Comparison of ENCODE assay signal across 1 cellular context in genomic region chr16:28277537-28278388, GRCh38.
TF ChIP-seq lines count a peak whose summit lies in the region.

No MANE protein-coding gene starts in this region.

TF ChIP-seq in GM12878, 131 proteins besides CTCF, POLR2A, EP300 and RAD21 (continued from another document):
- TF ChIP-seq ATF7 (IDR thresholded peaks at IDR 0.05; ENCODE audit: low read depth) (no peak), MTA3 (IDR thresholded peaks at IDR 0.05; ENCODE audit: borderline replicate concordance, low read length) (no peak), EZH2 (IDR thresholded peaks at IDR 0.05; ENCODE audit: borderline replicate concordance, control insufficient read depth, low read depth, low read length) (no peak), HSF1 (IDR thresholded peaks at IDR 0.05; ENCODE audit: low read depth, low read length) (no peak), SMC3 (IDR thresholded peaks at IDR 0.05; ENCODE audit: borderline replicate concordance, low read length) (peak; percentile 88), IRF3 (IDR thresholded peaks at IDR 0.05) (no peak), BMI1 (IDR thresholded peaks at IDR 0.05; ENCODE audit: borderline replicate concordance) (no peak), HDAC2 (IDR thresholded peaks at IDR 0.05) (no peak), YY1 (IDR thresholded peaks at IDR 0.05; ENCODE audit: low read depth, low read length) (peak; percentile 52; the same call in 1 of the 2 replicates), IKZF1 (conservative IDR thresholded peaks at IDR 0.05) (peak; percentile 21; the same call in 1 of the 2 replicates), POLR2AphosphoS5 (IDR thresholded peaks at IDR 0.05; ENCODE audit: low read length) (no peak), STAT3 (IDR thresholded peaks at IDR 0.05; ENCODE audit: low read depth, low read length) (no peak), SUZ12 (IDR thresholded peaks at IDR 0.05; ENCODE audit: unreplicated experiment) (no peak), PKNOX1 (IDR thresholded peaks at IDR 0.05) (no peak), SMAD5 (IDR thresholded peaks at IDR 0.05; ENCODE audit: low read depth) (no peak), ZBTB11 (CRISPR knock-in tag; IDR thresholded peaks at IDR 0.05) (no peak), STAT1 (conservative IDR thresholded peaks at IDR 0.05) (0 out of 2 replicates have a peak, but pooled peaks have one; percentile 56), SRF (IDR thresholded peaks at IDR 0.05; ENCODE audit: low read depth in 2 of 2, low read length in 2 of 2) (no peak), CBFB (IDR thresholded peaks at IDR 0.05; ENCODE audit: low read depth) (no peak), GATAD2B (conservative IDR thresholded peaks at IDR 0.05; ENCODE audit: low read depth) (no peak), ZNF622 (IDR thresholded peaks at IDR 0.05) (no peak), POU2F2 (IDR thresholded peaks at IDR 0.05; ENCODE audit: borderline replicate concordance, low read depth, low read length) (no peak), TBL1XR1 (IDR thresholded peaks at IDR 0.05; ENCODE audit: low read depth, low read length) (no peak), SMAD1 (IDR thresholded peaks at IDR 0.05; ENCODE audit: low read depth, partially characterized antibody) (no peak), CUX1 (IDR thresholded peaks at IDR 0.05; ENCODE audit: insufficient replicate concordance, low read depth, low read length) (no peak), BRCA1 (IDR thresholded peaks at IDR 0.05; ENCODE audit: low read depth, low read length) (no peak), CBX5 (IDR thresholded peaks at IDR 0.05; ENCODE audit: low read depth) (no peak), MYC (IDR thresholded peaks at IDR 0.05; ENCODE audit: insufficient read depth, insufficient read length, insufficient replicate concordance, low read length, severe bottlenecking) (no peak), E2F4 (IDR thresholded peaks at IDR 0.05; ENCODE audit: low read depth, low read length) (no peak), SMARCA5 (IDR thresholded peaks at IDR 0.05) (peak; percentile 55; the same call in 1 of the 2 replicates), YBX1 (IDR thresholded peaks at IDR 0.05) (no peak), CHD4 (IDR thresholded peaks at IDR 0.05) (no peak), CBX3 (IDR thresholded peaks at IDR 0.05; ENCODE audit: borderline replicate concordance, low read depth) (no peak), FOXK2 (IDR thresholded peaks at IDR 0.05) (no peak), WRNIP1 (IDR thresholded peaks at IDR 0.05; ENCODE audit: borderline replicate concordance, low read depth, low read length) (no peak)
